In genomic region chr17:39699818-39700147, GRCh38 we compare ENCODE assay signal across 1 cellular context.
TF ChIP-seq lines count a peak whose summit lies in the region.

Gene ERBB2, plus strand, starts transcription at chr17:39700064. Its CDS starts 175 bp downstream, at chr17:39700239.

TF ChIP-seq in HepG2, 621 proteins besides CTCF, POLR2A, EP300 and RAD21 (continued from another document and continues in another):
- peak; percentile 3; the same call in 1 of the 2 replicates for TF ChIP-seq GATAD1 (CRISPR knock-in tag; IDR thresholded peaks at IDR 0.05)
- peak; percentile 70; the same call in 1 of the 2 replicates for TF ChIP-seq ZNF772 (CRISPR knock-in tag; IDR thresholded peaks at IDR 0.05)
- no peak for TF ChIP-seq ZKSCAN1 (IDR thresholded peaks at IDR 0.05; ENCODE audit: low read length)
- TF ChIP-seq EEA1 (CRISPR knock-in tag; IDR thresholded peaks at IDR 0.05; ENCODE audit: borderline replicate concordance), result peak; percentile 59; the same call in 1 of the 2 replicates
- TF ChIP-seq ZFX (CRISPR knock-in tag; IDR thresholded peaks at IDR 0.05; ENCODE audit: low read depth), result peak; percentile 75
- TF ChIP-seq ZNF17 (CRISPR knock-in tag; IDR thresholded peaks at IDR 0.05), result no peak
- 0 out of 2 replicates have a peak, but pooled peaks have one; percentile 34 for TF ChIP-seq ZGPAT (CRISPR knock-in tag; IDR thresholded peaks at IDR 0.05)
- 0 out of 4 replicates have a peak, but pooled peaks of 1 of the 2 experiments have one; percentile 30 for TF ChIP-seq ATF4 (CRISPR knock-in tag; IDR thresholded peaks at IDR 0.05)
- no peak for TF ChIP-seq ZNF83 (CRISPR knock-in tag; IDR thresholded peaks at IDR 0.05; ENCODE audit: borderline replicate concordance)
- TF ChIP-seq HNRNPL (IDR thresholded peaks at IDR 0.05; ENCODE audit: low read depth, low read length), result 0 out of 2 replicates have a peak, but pooled peaks have one; percentile 49
- no peak for TF ChIP-seq ZNF770 (CRISPR knock-in tag; IDR thresholded peaks at IDR 0.05)
- no peak for TF ChIP-seq RFX1 (IDR thresholded peaks at IDR 0.05)
- no peak for TF ChIP-seq ZNF879 (CRISPR knock-in tag; IDR thresholded peaks at IDR 0.05)
- no peak for TF ChIP-seq ZNF737 (CRISPR knock-in tag; IDR thresholded peaks at IDR 0.05; ENCODE audit: borderline replicate concordance)
- TF ChIP-seq TGIF2 (CRISPR knock-in tag; IDR thresholded peaks at IDR 0.05), result 0 out of 2 replicates have a peak, but pooled peaks have one; percentile 5
- peak; percentile 20; the same call in 1 of the 2 replicates for TF ChIP-seq ZNF280D (CRISPR knock-in tag; IDR thresholded peaks at IDR 0.05)
- TF ChIP-seq ZNF460 (CRISPR knock-in tag; IDR thresholded peaks at IDR 0.05; ENCODE audit: borderline replicate concordance), result no peak
- TF ChIP-seq NKX3-1 (CRISPR knock-in tag; IDR thresholded peaks at IDR 0.05), result no peak
- no peak for TF ChIP-seq ZBTB21 (CRISPR knock-in tag; IDR thresholded peaks at IDR 0.05)
- 0 out of 2 replicates have a peak, but pooled peaks have one; percentile 51 for TF ChIP-seq REL (CRISPR knock-in tag; conservative IDR thresholded peaks at IDR 0.05)
- peak; percentile 85; the same call in 1 of the 2 replicates for TF ChIP-seq MAZ (IDR thresholded peaks at IDR 0.05; ENCODE audit: borderline replicate concordance, low read depth, low read length)
- TF ChIP-seq MAZ (CRISPR knock-in tag; IDR thresholded peaks at IDR 0.05; ENCODE audit: low read depth), result peak; percentile 87
- TF ChIP-seq ZNF589 (CRISPR knock-in tag; conservative IDR thresholded peaks at IDR 0.05), result 0 out of 2 replicates have a peak, but pooled peaks have one; percentile 44
- TF ChIP-seq SP5 (CRISPR knock-in tag; IDR thresholded peaks at IDR 0.05; ENCODE audit: borderline replicate concordance, low read depth), result peak; percentile 33; the same call in 1 of the 2 replicates
- TF ChIP-seq SRY (CRISPR knock-in tag; IDR thresholded peaks at IDR 0.05), result 0 out of 2 replicates have a peak, but pooled peaks have one; percentile 34
- TF ChIP-seq KAT2B (IDR thresholded peaks at IDR 0.05; ENCODE audit: borderline replicate concordance, low read depth, low read length), result no peak
- no peak for TF ChIP-seq ZNF446 (CRISPR knock-in tag; IDR thresholded peaks at IDR 0.05)
- TF ChIP-seq HDAC2 (CRISPR knock-in tag; IDR thresholded peaks at IDR 0.05), result 0 out of 2 replicates have a peak, but pooled peaks have one; percentile 41
- TF ChIP-seq TBX3 (IDR thresholded peaks at IDR 0.05; ENCODE audit: borderline replicate concordance), result no peak
- 0 out of 2 replicates have a peak, but pooled peaks have one; percentile 24 for TF ChIP-seq PRDM10 (CRISPR knock-in tag; IDR thresholded peaks at IDR 0.05; ENCODE audit: low read depth)
- TF ChIP-seq KLF16 (CRISPR knock-in tag; IDR thresholded peaks at IDR 0.05), result peak in 1 of 2 experiments; percentile 23; a peak in 1 of 4 replicates
- TF ChIP-seq ZNF792 (CRISPR knock-in tag; IDR thresholded peaks at IDR 0.05), result no peak; the same call in 1 of the 2 replicates
- no peak for TF ChIP-seq MED13 (CRISPR knock-in tag; IDR thresholded peaks at IDR 0.05)
- TF ChIP-seq RXRA (CRISPR knock-in tag; IDR thresholded peaks at IDR 0.05), result no peak
- no peak for TF ChIP-seq HBP1 (CRISPR knock-in tag; IDR thresholded peaks at IDR 0.05; ENCODE audit: low read depth)
- 0 out of 2 replicates have a peak, but pooled peaks have one; percentile 18 for TF ChIP-seq ZNF343 (CRISPR knock-in tag; IDR thresholded peaks at IDR 0.05)
- no peak for TF ChIP-seq ZBTB1 (CRISPR knock-in tag; IDR thresholded peaks at IDR 0.05; ENCODE audit: borderline replicate concordance)
- no peak for TF ChIP-seq ASH2L (IDR thresholded peaks at IDR 0.05; ENCODE audit: insufficient read length, low read depth, low read length)
- TF ChIP-seq POLR2AphosphoS5 (IDR thresholded peaks at IDR 0.05; ENCODE audit: low read depth, low read length), result peak; percentile 81
- no peak for TF ChIP-seq FOXC1 (CRISPR knock-in tag; IDR thresholded peaks at IDR 0.05; ENCODE audit: borderline replicate concordance)
- TF ChIP-seq MAFG (CRISPR knock-in tag; IDR thresholded peaks at IDR 0.05), result no peak
- no peak for TF ChIP-seq ZNF710 (CRISPR knock-in tag; IDR thresholded peaks at IDR 0.05; ENCODE audit: borderline replicate concordance)
- no peak for TF ChIP-seq IRF1 (CRISPR knock-in tag; IDR thresholded peaks at IDR 0.05; ENCODE audit: low read depth)
- peak; percentile 90 for TF ChIP-seq PATZ1 (CRISPR knock-in tag; IDR thresholded peaks at IDR 0.05)
